8 cellular contexts compared by ENCODE assay signal in genomic region chr19:4791183-4792018, GRCh38. TPM values are rescaled to one million over a fixed set of nuclear protein-coding genes. Genes with fewer than 3 reads are reported as not detected.
DNase-seq lines count a peak whose midpoint lies in the region; ATAC-seq and TF ChIP-seq lines count a peak whose summit lies in the region.

Gene FEM1A, plus strand, starts transcription at chr19:4791734. Its CDS starts 121 bp downstream, at chr19:4791855.

- peak; percentile 92 for ATAC-seq in HG02763 (IDR thresholded peaks at IDR 0.05; ENCODE audit: unreplicated experiment)
- peak; percentile 99 for ATAC-seq in Right ventricle myocardium inferior

- H3K27ac ChIP-seq in ovary, result peak within 1 kb of the TSS; percentile 53 to 65
- peak within 1 kb of the TSS; percentile 83 to 87 for H3K27ac ChIP-seq in tibial artery

- intact Hi-C loops in Right ventricle myocardium inferior (cut with DNase I), result loop anchor here (1.0 to 2.0 kb wide), 2 partner anchors 59 to 67 kb away; no protein-coding TSS in a partner anchor
- intact Hi-C loops in ovary (cut with DNase I), result loop anchor here in 2 of 4 donors (5.0 kb wide), 1 partner anchor 59 kb away; no protein-coding TSS in a partner anchor
- intact Hi-C loops in tibial artery (cut with DNase I; ENCODE audit: low total_unique reads), result loop anchor here (2.0 kb wide), 1 partner anchor 61 kb away; no protein-coding TSS in a partner anchor

- peak; percentile 73 for TF ChIP-seq POLR2A in ovary (IDR thresholded peaks at IDR 0.05)

- peak within 1 kb of the TSS; percentile 98 for H3K4me3 ChIP-seq in ovary
- peak within 1 kb of the TSS; percentile 76 to 79 for H3K4me3 ChIP-seq in tibial artery

- H3K4me1 ChIP-seq in ovary (ENCODE audit: insufficient read depth) (peaks cover 2% of the 10 kb centered on the region), tibial artery (peaks cover 0 to 38% (median 29%) of the 10 kb centered on the region in 4 donors)

- peak; percentile 99 for TF ChIP-seq EP300 in ovary (IDR thresholded peaks at IDR 0.05)

- H3K27me3 ChIP-seq in ovary, result no peaks in the 10 kb centered on the region
- H3K27me3 ChIP-seq in tibial artery, result no peaks in the 10 kb centered on the region

- H3K9me3 ChIP-seq in ovary, result no peaks in the 10 kb centered on the region
- no peaks in the 10 kb centered on the region for H3K9me3 ChIP-seq in tibial artery

- 0 to 1% (median 1%) methylated on average over 62 to 80 of the region's 80 CpGs for WGBS in ovary, 3 donors

- TF ChIP-seq CTCF in GM12874 (IDR thresholded peaks at IDR 0.05; ENCODE audit: insufficient read depth, low read depth, low read length) (peak; percentile 96), ovary (IDR thresholded peaks at IDR 0.05) (peak; percentile 94 to 99 (median 96)), tibial artery (IDR thresholded peaks at IDR 0.05) (peak; percentile 97 to 99)

- DNase-seq in NCI-H1417 (lab: John Stamatoyannopoulos, UW) (peak; percentile 100), SW 1271 (lab: John Stamatoyannopoulos, UW) (peak; percentile 100), Right ventricle myocardium inferior (ENCODE audit: missing footprints) (peak; percentile 99), ovary (peak; percentile 98 to 100 (median 99)), tibial artery (peak; percentile 100)
- DNase-seq in activated naive CD8-positive, alpha-beta T cell treated with anti-CD3 and anti-CD28 coated beads, Interleukin-2, amount 50 U/mL, for 16 hours (ENCODE audit: low read depth, low spot score), result peak; percentile 96

- H3K36me3 ChIP-seq in ovary (no peaks in the 10 kb centered on the region), tibial artery (peaks cover 26 to 39% (median 38%) of the 10 kb centered on the region in 3 donors)

RNA-seq across cellular contexts. Expression of gene FEM1A, which starts in this region (rescaled TPM):
- total RNA-seq in Right ventricle myocardium inferior (47.0 TPM), ovary (10 to 100 TPM in 2 of 7 donors, 1 to 10 TPM in 5; 7.4 to 11.4 (median 9.1) TPM)
- 1 to 10 TPM; 3.6 to 4.4 TPM for polyA plus RNA-seq in ovary

Comparison
In these comparisons a context has a peak if more than half of its experiments do, and no peak if none do; other contexts are left out.
1. Peak in every context shown above with its lines: DNase-seq, ATAC-seq, H3K4me3 ChIP-seq and H3K27ac ChIP-seq.